ENCODE assay signal across 11 cellular contexts in the genomic region with DNA sequence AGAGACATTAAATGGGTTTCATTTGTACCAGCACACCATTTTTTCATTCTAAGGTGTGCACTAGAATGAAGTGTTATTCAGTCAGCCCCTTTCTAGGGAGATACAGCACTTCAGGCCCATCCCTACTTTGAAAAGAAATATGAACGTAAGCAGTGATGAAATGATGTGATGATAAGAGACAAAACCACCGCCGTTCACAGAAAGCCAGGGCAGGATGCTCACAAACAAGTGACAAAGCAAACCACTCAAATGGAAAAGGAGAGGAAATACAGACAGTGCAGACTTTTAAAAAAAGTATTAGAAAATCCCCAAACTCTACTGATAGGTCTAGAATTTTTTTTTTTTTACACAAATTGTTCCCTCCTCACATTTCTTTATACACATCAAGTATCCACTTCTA.
DNase-seq lines count a peak whose midpoint lies in the region; ATAC-seq lines count a peak whose summit lies in the region.
"Had no signal": no experiment of that assay in that cellular context is flagged by ENCODE, and none has a peak within 500 bp of the region (broad histone marks: within the 10 kb centered on the region; RNA-seq: fewer than 3 reads in every experiment).

No MANE protein-coding gene starts in this region.

- peak; percentile 64 for DNase-seq in T follicular helper cell (ENCODE audit: low read depth)
- DNase-seq in activated effector memory CD4-positive, alpha-beta T cell treated with Interleukin-2 at 50 U/mL for 16 hours, result peak; percentile 46
- DNase-seq in stimulated activated CD4-positive, alpha-beta T cell treated with anti-CD3 and anti-CD28 coated beads, Interleukin-2, amount 100 ng/mL, for 24 hours, result peak; percentile 48 to 61
- DNase-seq in NCI-H774 (lab: John Stamatoyannopoulos, UW), result no peak
- DNase-seq in ACHN, result no peak
- no peak for DNase-seq in NOMO-1 (lab: John Stamatoyannopoulos, UW; ENCODE audit: unreplicated experiment in 2 of 2)
- DNase-seq: cerebellar nuclear complex, COR-L47, SW 1271 had no signal

- in situ Hi-C loops in ACHN (cut with HindIII; ENCODE audit: low pct_ligation_motif_present, low pct_unique_long_range_greater_than_20kb, low sequenced_read_pairs), result no loop called here

- ATAC-seq in GM18868 (IDR thresholded peaks at IDR 0.05; ENCODE audit: unreplicated experiment), result peak; percentile 30
- ATAC-seq in GM18498 (IDR thresholded peaks at IDR 0.05; ENCODE audit: unreplicated experiment), result no peak

Comparison
In these comparisons a context has a peak if more than half of its experiments do, and no peak if none do; other contexts are left out.
1. DNase-seq: peak in T follicular helper cell (single experiment), activated effector memory CD4-positive, alpha-beta T cell treated with Interleukin-2 at 50 U/mL for 16 hours (single experiment) and stimulated activated CD4-positive, alpha-beta T cell treated with anti-CD3 and anti-CD28 coated beads, Interleukin-2, amount 100 ng/mL, for 24 hours (2 of 2); none in NCI-H774 (single experiment), ACHN (single experiment) and NOMO-1 (0 of 2).